In genomic region chr17:32693135-32693897, GRCh38 we compare ENCODE assay signal across 28 cellular contexts.
DNase-seq lines count a peak whose midpoint lies in the region; ATAC-seq and FAIRE-seq lines count a peak whose summit lies in the region.
"Had no signal": no experiment of that assay in that cellular context is flagged by ENCODE, and none has a peak within 500 bp of the region (broad histone marks: within the 10 kb centered on the region; RNA-seq: fewer than 3 reads in every experiment).

No MANE protein-coding gene starts in this region.

- H3K27me3 ChIP-seq in trophoblast cell (ENCODE audit: insufficient read depth, low read length): no peaks in the 10 kb centered on the region
- no peaks in the 10 kb centered on the region for H3K27me3 ChIP-seq in small intestine (ENCODE audit: control insufficient read depth in 2 of 2, insufficient read depth in 2 of 2, low read length in 2 of 2)
- H3K27me3 ChIP-seq: esophagus muscularis mucosa, foreskin keratinocyte, MG63, right lobe of liver had no signal

- H3K4ac ChIP-seq in trophoblast cell (ENCODE audit: low read depth, low read length): no peak overlapping the region

- H3K4me1 Mint-ChIP-seq in immature natural killer cell: peaks cover 20 to 33% of the 10 kb centered on the region in 2 donors
- H3K4me1 Mint-ChIP-seq in activated CD8-positive, alpha-beta T cell treated with anti-CD3 and anti-CD28 coated beads, Interleukin-2, amount 10 ng/mL, durations not matched to agents 7 days and 5 days (ENCODE audit: low read depth): no peaks in the 10 kb centered on the region
- peaks cover 5% of the 10 kb centered on the region for H3K4me1 Mint-ChIP-seq in activated T-cell treated with anti-CD3 and anti-CD28 coated beads, Interleukin-2, amount 50 U/mL, for 72 hours (ENCODE audit: low read depth)
- H3K4me1 Mint-ChIP-seq: WTC11 had no signal

- no peak overlapping the region for H2BK12ac ChIP-seq in trophoblast cell (ENCODE audit: low read length)

- WGBS in trophoblast cell (ENCODE audit: extremely low coverage, insufficient coverage, insufficient read length): no CpG with 5 or more reads among the region's 6 CpGs
- 90 to 92% (median 91%) methylated on average over 6 of the region's 6 CpGs for WGBS in small intestine, 3 donors

- no peak for ATAC-seq in activated CD8-positive, alpha-beta T cell treated with anti-CD3 and anti-CD28 coated beads, Interleukin-2, amount 10 ng/mL, durations not matched to agents 7 days and 5 days
- no peak for ATAC-seq in activated T-cell treated with anti-CD3 and anti-CD28 coated beads, Interleukin-2, amount 50 U/mL, for 72 hours (replicated peaks in 1 of 2)
- ATAC-seq: foreskin keratinocyte; left cardiac atrium; Panc1; right lobe of liver; stimulated activated naive B cell treated with anti-CD40 and anti-IgM and Interleukin-4, amounts not matched to agents 10 μg/mL and 1 μg/mL and 100 μg/mL, for 72 hours; WTC11 had no signal

- H3K23ac ChIP-seq in trophoblast cell (ENCODE audit: low read length): no peak overlapping the region

- peaks cover 4 to 7% (median 4%) of the 10 kb centered on the region in 3 donors for H3K36me3 Mint-ChIP-seq in immature natural killer cell
- no peaks in the 10 kb centered on the region for H3K36me3 Mint-ChIP-seq in activated CD8-positive, alpha-beta T cell treated with anti-CD3 and anti-CD28 coated beads, Interleukin-2, amount 10 ng/mL, durations not matched to agents 7 days and 5 days (ENCODE audit: low read depth)
- H3K36me3 Mint-ChIP-seq in activated T-cell treated with anti-CD3 and anti-CD28 coated beads, Interleukin-2, amount 50 U/mL, for 72 hours (ENCODE audit: insufficient read depth in 2 of 2): no peaks in the 10 kb centered on the region

- H3K4me3 Mint-ChIP-seq in immature natural killer cell: peak overlapping the region in 4 of 5 donors; percentile 34 to 66 (median 48)
- H3K4me3 Mint-ChIP-seq in activated CD8-positive, alpha-beta T cell treated with anti-CD3 and anti-CD28 coated beads, Interleukin-2, amount 10 ng/mL, durations not matched to agents 7 days and 5 days: no peak overlapping the region
- H3K4me3 Mint-ChIP-seq in activated T-cell treated with anti-CD3 and anti-CD28 coated beads, Interleukin-2, amount 50 U/mL, for 72 hours: no peak overlapping the region
- H3K4me3 Mint-ChIP-seq: activated T-helper 1 cell treated with anti-CD3 and anti-CD28 coated beads, Interleukin-12 subunit alpha, Interleukin-12 subunit beta, Interleukin-2, Interleukin-4 antibody, amounts not matched to agents 30 ng/mL and 10 ng/mL and 1 ng/mL, durations not matched to agents 14 hours and 24 hours and 36 hours; stimulated activated naive B cell treated with anti-CD40 and anti-IgM and Interleukin-4, amounts not matched to agents 10 μg/mL and 1 μg/mL and 100 μg/mL, for 72 hours; WTC11 had no signal

- POLR2A ChIA-PET in activated CD8-positive, alpha-beta T cell treated with anti-CD3 and anti-CD28 coated beads, Interleukin-2, amount 10 ng/mL, durations not matched to agents 7 days and 5 days (lab: Charles Lee): no interaction called here

- no peak overlapping the region for H3K4me3 ChIP-seq in trophoblast cell (ENCODE audit: low read depth, low read length)
- H3K4me3 ChIP-seq in small intestine (ENCODE audit: low read depth in 1 of 2, low read length in 2 of 2): no peak overlapping the region
- H3K4me3 ChIP-seq: coronary artery, esophagus muscularis mucosa, HAP-1, MG63, right lobe of liver had no signal

- H4K91ac ChIP-seq in trophoblast cell (ENCODE audit: low read depth, low read length): no peak overlapping the region

- H3K27ac Mint-ChIP-seq in immature natural killer cell: peak overlapping the region in 3 of 6 donors; percentile 46 to 90 (median 88)
- no peak overlapping the region for H3K27ac Mint-ChIP-seq in activated CD8-positive, alpha-beta T cell treated with anti-CD3 and anti-CD28 coated beads, Interleukin-2, amount 10 ng/mL, durations not matched to agents 7 days and 5 days
- no peak overlapping the region for H3K27ac Mint-ChIP-seq in activated T-cell treated with anti-CD3 and anti-CD28 coated beads, Interleukin-2, amount 50 U/mL, for 72 hours
- H3K27ac Mint-ChIP-seq: activated T-helper 1 cell treated with anti-CD3 and anti-CD28 coated beads, Interleukin-12 subunit alpha, Interleukin-12 subunit beta, Interleukin-2, Interleukin-4 antibody, amounts not matched to agents 30 ng/mL and 10 ng/mL and 1 ng/mL, durations not matched to agents 14 hours and 24 hours and 36 hours; stimulated activated naive B cell treated with anti-CD40 and anti-IgM and Interleukin-4, amounts not matched to agents 10 μg/mL and 1 μg/mL and 100 μg/mL, for 72 hours; WTC11 had no signal

- H3K79me1 ChIP-seq in trophoblast cell (ENCODE audit: low read length): no peaks in the 10 kb centered on the region

- H3K18ac ChIP-seq in trophoblast cell (ENCODE audit: low read length): no peak overlapping the region

- DNase-seq in COLO829 (ENCODE audit: low spot score) (peak; percentile 63), NCI-H1105 treated with DMSO at 0.1 percent for 48 hours (lab: John Stamatoyannopoulos, UW) (peak; percentile 43), SK-N-DZ (ENCODE audit: low spot score) (peak; percentile 25), immature natural killer cell (no peak), trophoblast cell (no peak), small intestine (no peak)
- no peak for DNase-seq in activated CD8-positive, alpha-beta T cell treated with anti-CD3 and anti-CD28 coated beads, Interleukin-2, amount 10 ng/mL, durations not matched to agents 7 days and 5 days
- DNase-seq in activated T-cell treated with anti-CD3 and anti-CD28 coated beads, Interleukin-2, amount 50 U/mL, for 72 hours: no peak
- DNase-seq: activated naive CD4-positive, alpha-beta T cell treated with anti-CD3 and anti-CD28 coated beads, Interleukin-2, amount 50 U/mL, for 16 hours; C1 segment of cervical spinal cord; Caco-2; foreskin keratinocyte; left cardiac atrium; mammary epithelial cell; MG63; right lobe of liver; SHP77; stimulated activated CD4-positive, alpha-beta T cell treated with anti-CD3 and anti-CD28 coated beads, Interleukin-4, amount 100 ng/mL, for 4 hours; stimulated activated naive B cell treated with anti-CD40 and anti-IgM and Interleukin-4, amounts not matched to agents 10 μg/mL and 1 μg/mL and 100 μg/mL, for 72 hours; SW 1271 had no signal

- H2BK5ac ChIP-seq in trophoblast cell (ENCODE audit: low read depth, low read length, poor library complexity): no peak overlapping the region

- no peak overlapping the region for H3K9ac ChIP-seq in trophoblast cell (ENCODE audit: low read length)

- no peaks in the 10 kb centered on the region for H3K79me2 ChIP-seq in trophoblast cell (ENCODE audit: control insufficient read depth, insufficient read depth, low read length, poor library complexity)

- no peaks in the 10 kb centered on the region for H3K4me1 ChIP-seq in trophoblast cell (ENCODE audit: control insufficient read depth in 1 of 2, insufficient read depth in 2 of 2, low read length in 2 of 2)
- no peaks in the 10 kb centered on the region for H3K4me1 ChIP-seq in small intestine (ENCODE audit: control insufficient read depth in 2 of 2, insufficient read depth in 1 of 2, low read depth in 1 of 2, low read length in 1 of 2)
- H3K4me1 ChIP-seq: Caco-2, esophagus muscularis mucosa, foreskin keratinocyte, HAP-1, right lobe of liver had no signal

- no peak overlapping the region for H2AK5ac ChIP-seq in trophoblast cell (ENCODE audit: low read length)

- no peak overlapping the region for H2AFZ ChIP-seq in trophoblast cell (ENCODE audit: insufficient read depth, low read length, poor library complexity)

- no peak for FAIRE-seq in small intestine (lab: Jason Lieb, UNC)
- FAIRE-seq: bronchial epithelial cell, GM18507 had no signal

- H3K27ac ChIP-seq in trophoblast cell (ENCODE audit: low read depth, low read length) (no peak overlapping the region), small intestine (ENCODE audit: low read depth in 1 of 2, low read length in 1 of 2) (no peak overlapping the region)
- H3K27ac ChIP-seq: coronary artery, esophagus muscularis mucosa, foreskin keratinocyte, right lobe of liver had no signal

- no peak overlapping the region for H4K12ac ChIP-seq in trophoblast cell (ENCODE audit: low read depth, low read length)

- peaks cover 0 to 2% (median 0%) of the 10 kb centered on the region in 3 donors for H3K27me3 Mint-ChIP-seq in immature natural killer cell (ENCODE audit: low read depth in 3 of 3)
- peaks cover 3% of the 10 kb centered on the region for H3K27me3 Mint-ChIP-seq in activated CD8-positive, alpha-beta T cell treated with anti-CD3 and anti-CD28 coated beads, Interleukin-2, amount 10 ng/mL, durations not matched to agents 7 days and 5 days (ENCODE audit: low read depth)
- no peaks in the 10 kb centered on the region for H3K27me3 Mint-ChIP-seq in activated T-cell treated with anti-CD3 and anti-CD28 coated beads, Interleukin-2, amount 50 U/mL, for 72 hours (ENCODE audit: low read depth)

- no peak overlapping the region for H3K4me2 ChIP-seq in trophoblast cell (ENCODE audit: low read length)

- no peaks in the 10 kb centered on the region for H3K36me3 ChIP-seq in trophoblast cell (ENCODE audit: control insufficient read depth in 1 of 2, insufficient read depth in 2 of 2, low read length in 2 of 2)
- peaks cover 0 to 5% of the 10 kb centered on the region in 2 donors for H3K36me3 ChIP-seq in small intestine (ENCODE audit: control insufficient read depth in 2 of 2, insufficient read depth in 2 of 2, low read length in 2 of 2)
- H3K36me3 ChIP-seq: esophagus muscularis mucosa, HAP-1, MG63, right lobe of liver had no signal

- no peak overlapping the region for H2BK120ac ChIP-seq in trophoblast cell (ENCODE audit: insufficient read depth, low read length, poor library complexity)

- no peaks in the 10 kb centered on the region for H3K9me3 Mint-ChIP-seq in immature natural killer cell
- H3K9me3 Mint-ChIP-seq in activated CD8-positive, alpha-beta T cell treated with anti-CD3 and anti-CD28 coated beads, Interleukin-2, amount 10 ng/mL, durations not matched to agents 7 days and 5 days (ENCODE audit: insufficient read depth): no peaks in the 10 kb centered on the region
- no peaks in the 10 kb centered on the region for H3K9me3 Mint-ChIP-seq in activated T-cell treated with anti-CD3 and anti-CD28 coated beads, Interleukin-2, amount 50 U/mL, for 72 hours
- H3K9me3 Mint-ChIP-seq: activated T-helper 1 cell treated with anti-CD3 and anti-CD28 coated beads, Interleukin-12 subunit alpha, Interleukin-12 subunit beta, Interleukin-2, Interleukin-4 antibody, amounts not matched to agents 30 ng/mL and 10 ng/mL and 1 ng/mL, durations not matched to agents 14 hours and 24 hours and 36 hours; stimulated activated naive B cell treated with anti-CD40 and anti-IgM and Interleukin-4, amounts not matched to agents 10 μg/mL and 1 μg/mL and 100 μg/mL, for 72 hours had no signal

- H4K8ac ChIP-seq in trophoblast cell (ENCODE audit: low read depth, low read length): no peak overlapping the region

- H3K9me3 ChIP-seq in trophoblast cell (ENCODE audit: insufficient read depth, low read depth, low read length) (peaks cover 3% of the 10 kb centered on the region), small intestine (ENCODE audit: control insufficient read depth, low read depth) (no peaks in the 10 kb centered on the region)
- H3K9me3 ChIP-seq: esophagus muscularis mucosa, HAP-1, MG63, right lobe of liver had no signal

- CTCF ChIA-PET in activated CD8-positive, alpha-beta T cell treated with anti-CD3 and anti-CD28 coated beads, Interleukin-2, amount 10 ng/mL, durations not matched to agents 7 days and 5 days (lab: Charles Lee): no interaction called here

- no peak overlapping the region for H3K14ac ChIP-seq in trophoblast cell (ENCODE audit: low read length)

Comparison
In these comparisons a context has a peak if more than half of its experiments do, and no peak if none do; other contexts are left out.
1. DNase-seq: peak in COLO829 (single experiment), NCI-H1105 treated with DMSO at 0.1 percent for 48 hours (single experiment) and SK-N-DZ (single experiment); none in immature natural killer cell (0 of 3), activated CD8-positive, alpha-beta T cell treated with anti-CD3 and anti-CD28 coated beads, Interleukin-2, amount 10 ng/mL, durations not matched to agents 7 days and 5 days (single experiment), trophoblast cell (0 of 2), small intestine (single experiment) and activated T-cell treated with anti-CD3 and anti-CD28 coated beads, Interleukin-2, amount 50 U/mL, for 72 hours (0 of 2).
2. H3K4me3 Mint-ChIP-seq: peak in immature natural killer cell (4 of 5); none in activated CD8-positive, alpha-beta T cell treated with anti-CD3 and anti-CD28 coated beads, Interleukin-2, amount 10 ng/mL, durations not matched to agents 7 days and 5 days (single experiment) and activated T-cell treated with anti-CD3 and anti-CD28 coated beads, Interleukin-2, amount 50 U/mL, for 72 hours (0 of 2).